1 cellular context compared by ENCODE assay signal in the genomic region with DNA sequence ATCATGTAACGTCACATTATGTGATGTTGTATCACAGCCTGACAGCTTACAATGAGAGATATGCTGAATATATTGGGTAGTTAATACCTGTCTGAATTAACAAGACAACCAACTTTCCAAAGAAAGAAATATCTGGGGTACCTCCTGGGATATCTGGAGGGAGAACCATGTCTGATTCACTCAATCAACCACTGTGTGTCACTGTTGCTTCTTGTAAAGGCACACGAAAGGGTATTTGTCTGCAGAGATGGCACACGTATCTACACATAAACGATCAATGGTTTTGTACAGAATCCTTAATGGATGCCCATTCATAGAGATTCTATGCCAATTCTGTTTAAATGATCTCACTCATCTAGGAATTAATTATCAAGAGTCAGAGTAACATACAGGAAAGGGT.
TF ChIP-seq lines count a peak whose summit lies in the region.

No MANE protein-coding gene starts in this region.

TF ChIP-seq in GM23338, 12 proteins besides CTCF, POLR2A, EP300 and RAD21 (continued from another document):
- TF ChIP-seq, protein P1, sequence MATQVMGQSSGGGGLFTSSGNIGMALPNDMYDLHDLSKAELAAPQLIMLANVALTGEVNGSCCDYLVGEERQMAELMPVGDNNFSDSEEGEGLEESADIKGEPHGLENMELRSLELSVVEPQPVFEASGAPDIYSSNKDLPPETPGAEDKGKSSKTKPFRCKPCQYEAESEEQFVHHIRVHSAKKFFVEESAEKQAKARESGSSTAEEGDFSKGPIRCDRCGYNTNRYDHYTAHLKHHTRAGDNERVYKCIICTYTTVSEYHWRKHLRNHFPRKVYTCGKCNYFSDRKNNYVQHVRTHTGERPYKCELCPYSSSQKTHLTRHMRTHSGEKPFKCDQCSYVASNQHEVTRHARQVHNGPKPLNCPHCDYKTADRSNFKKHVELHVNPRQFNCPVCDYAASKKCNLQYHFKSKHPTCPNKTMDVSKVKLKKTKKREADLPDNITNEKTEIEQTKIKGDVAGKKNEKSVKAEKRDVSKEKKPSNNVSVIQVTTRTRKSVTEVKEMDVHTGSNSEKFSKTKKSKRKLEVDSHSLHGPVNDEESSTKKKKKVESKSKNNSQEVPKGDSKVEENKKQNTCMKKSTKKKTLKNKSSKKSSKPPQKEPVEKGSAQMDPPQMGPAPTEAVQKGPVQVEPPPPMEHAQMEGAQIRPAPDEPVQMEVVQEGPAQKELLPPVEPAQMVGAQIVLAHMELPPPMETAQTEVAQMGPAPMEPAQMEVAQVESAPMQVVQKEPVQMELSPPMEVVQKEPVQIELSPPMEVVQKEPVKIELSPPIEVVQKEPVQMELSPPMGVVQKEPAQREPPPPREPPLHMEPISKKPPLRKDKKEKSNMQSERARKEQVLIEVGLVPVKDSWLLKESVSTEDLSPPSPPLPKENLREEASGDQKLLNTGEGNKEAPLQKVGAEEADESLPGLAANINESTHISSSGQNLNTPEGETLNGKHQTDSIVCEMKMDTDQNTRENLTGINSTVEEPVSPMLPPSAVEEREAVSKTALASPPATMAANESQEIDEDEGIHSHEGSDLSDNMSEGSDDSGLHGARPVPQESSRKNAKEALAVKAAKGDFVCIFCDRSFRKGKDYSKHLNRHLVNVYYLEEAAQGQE (IDR thresholded peaks at IDR 0.05; ENCODE audit: unreplicated experiment), result no peak
TF ChIP-seq in GM23338: peak in this region for 0.
